ENCODE assay signal across 26 cellular contexts in the genomic region with DNA sequence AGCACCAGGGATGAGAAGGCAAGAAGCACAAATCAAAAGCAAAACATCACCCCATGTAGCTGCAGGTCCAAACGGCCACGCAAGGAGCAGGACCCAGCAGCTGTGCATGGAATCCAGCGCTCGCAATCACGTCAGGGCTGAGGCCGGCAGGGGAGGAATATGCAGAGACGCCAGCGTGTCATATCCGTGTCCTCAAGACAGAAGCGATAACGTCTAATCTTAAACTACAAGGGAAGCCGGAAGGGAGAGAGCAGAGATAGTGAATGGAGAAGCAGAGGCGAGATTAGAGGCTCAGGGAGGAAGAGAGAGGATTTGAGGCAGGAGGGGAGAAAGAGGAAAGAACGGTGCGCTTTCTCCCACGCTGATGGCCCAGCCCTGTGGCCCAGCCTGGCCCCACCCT.
"Had no signal": no experiment of that assay in that cellular context is flagged by ENCODE, and none has a peak within 500 bp of the region (broad histone marks: within the 10 kb centered on the region; RNA-seq: fewer than 3 reads in every experiment).

No MANE protein-coding gene starts in this region.

- H3K4me1 ChIP-seq: pancreas, psoas muscle, testis, upper lobe of left lung had no signal

- FAIRE-seq: pancreas had no signal

- H3K9me3 ChIP-seq: pancreas, psoas muscle, right atrium auricular region, testis, upper lobe of left lung had no signal

- H3K27ac ChIP-seq: cardiac muscle cell, pancreas, psoas muscle, right atrium auricular region, testis, upper lobe of left lung had no signal

- ATAC-seq: activated CD4-positive, CD25-positive, alpha-beta regulatory T cell treated with anti-CD3 and anti-CD28 coated beads, Interleukin-2, amount 50 U/mL, for 24 hours; activated CD8-positive, alpha-beta memory T cell treated with anti-CD3 and anti-CD28 coated beads, Interleukin-2, amount 10 ng/mL, durations not matched to agents 7 days and 5 days; activated CD8-positive, alpha-beta T cell treated with anti-CD3 and anti-CD28 coated beads for 36 hours; left ventricle myocardium superior; natural killer cell treated with Interleukin-12 subunit alpha and Interleukin-12 subunit beta and Interleukin-15 and Interleukin-18, amount 100 ng/mL, for 72 hours; pancreas; psoas muscle had no signal

- H3K27me3 ChIP-seq: cardiac muscle cell, pancreas, right atrium auricular region, testis, upper lobe of left lung had no signal

- H3K4me3 ChIP-seq: cardiac muscle cell, pancreas, psoas muscle, right atrium auricular region, testis, upper lobe of left lung had no signal

- H3K36me3 ChIP-seq: cardiac muscle cell, pancreas, right atrium auricular region, upper lobe of left lung had no signal

- DNase-seq: activated CD4-positive, alpha-beta T cell treated with anti-CD3 and anti-CD28 coated beads, Interleukin-2, amount 10 ng/mL, durations not matched to agents 7 days and 5 days; activated CD8-positive, alpha-beta memory T cell treated with anti-CD3 and anti-CD28 coated beads, Interleukin-2, amount 10 ng/mL, durations not matched to agents 7 days and 5 days; activated CD8-positive, alpha-beta T cell treated with anti-CD3 and anti-CD28 coated beads for 36 hours; activated effector memory CD4-positive, alpha-beta T cell treated with anti-CD3 and anti-CD28 coated beads, Interleukin-2, amount 50 U/mL, for 16 hours; activated naive CD4-positive, alpha-beta T cell treated with anti-CD3 and anti-CD28 coated beads, Interleukin-2, amount 10 ng/mL, durations not matched to agents 7 days and 5 days; activated T-cell treated with anti-CD3 and anti-CD28 coated beads for 4 hours; amygdala; effector CD4-positive, alpha-beta T cell; erythroblast; foreskin melanocyte; glutamatergic neuron; hippocampal formation; kidney glomerular epithelial cell; left ventricle myocardium superior; mammary epithelial cell; pancreas; psoas muscle; stimulated activated CD4-positive, alpha-beta T cell treated with anti-CD3 and anti-CD28 coated beads, Interleukin-4, amount 100 ng/mL, for 1 hour; stimulated activated naive CD4-positive, alpha-beta T cell; T-helper 9 cell; testis; upper lobe of left lung had no signal
